Comparison of ENCODE assay signal across 8 cellular contexts in the genomic region with DNA sequence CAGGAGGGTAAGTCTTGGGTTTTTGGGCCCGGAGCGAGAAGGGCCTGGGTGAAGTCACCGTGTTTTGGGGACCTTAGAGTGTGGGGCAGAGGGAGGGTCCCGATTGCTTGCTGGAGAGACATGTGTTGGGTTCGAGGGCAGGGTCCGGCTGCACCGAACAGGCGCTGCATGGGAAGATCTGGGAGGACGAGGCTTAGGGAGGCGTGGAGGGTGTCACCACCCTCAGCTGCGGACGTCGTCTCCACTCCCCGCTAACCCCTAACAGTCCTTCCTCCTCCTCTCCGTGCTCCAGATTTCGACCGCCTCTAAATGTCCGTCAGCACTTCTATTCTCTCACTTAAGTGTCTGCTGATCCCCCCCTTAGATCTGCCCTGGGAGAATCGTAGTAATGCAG. TPM values are rescaled to one million over a fixed set of nuclear protein-coding genes. Genes with fewer than 3 reads are reported as not detected.
DNase-seq lines count a peak whose midpoint lies in the region; ATAC-seq, FAIRE-seq and TF ChIP-seq lines count a peak whose summit lies in the region.
"Not testable (repeated sequence)": the region's sequence is repeated elsewhere in the genome, so short reads cannot be mapped to it uniquely, and the experiment has no call there.

No MANE protein-coding gene starts in this region.

- H3K36me3 ChIP-seq in BJ (ENCODE audit: control insufficient read depth, insufficient read depth, low read length); HUES6 (ENCODE audit: control insufficient read depth, insufficient read depth, low read length); adipocyte (ENCODE audit: control insufficient read depth, insufficient read depth, low read length, severe bottlenecking); keratinocyte (ENCODE audit: control insufficient read depth in 2 of 2, extremely low read depth in 1 of 2, insufficient read depth in 2 of 2, low read length in 2 of 2); neuron (ENCODE audit: insufficient read depth, low read length); stomach: not testable (repeated sequence)

- TF ChIP-seq CTCF in BJ (IDR thresholded peaks at IDR 0.05; ENCODE audit: insufficient read depth, low read depth, low read length); epithelial cell of proximal tubule (conservative IDR thresholded peaks at IDR 0.05; ENCODE audit: low read depth, low read length); keratinocyte (optimal IDR thresholded peaks at IDR 0.05 in 1 of 3, IDR thresholded peaks at IDR 0.05 in 1 of 3, conservative IDR thresholded peaks at IDR 0.05 in 1 of 3; ENCODE audit: extremely low read depth in 1 of 3, insufficient read depth in 2 of 3, low read length in 3 of 3); stomach (IDR thresholded peaks at IDR 0.05): not testable (repeated sequence)

- H3K9me1 ChIP-seq in keratinocyte (ENCODE audit: control insufficient read depth, extremely low read depth, insufficient read depth, low read length), result not testable (repeated sequence)

- H3K4me1 Mint-ChIP-seq in T-cell, result peaks cover 24 to 39% (median 27%) of the 10 kb centered on the region in 3 donors

- peak overlapping the region; percentile 63 to 69 for H3K27ac Mint-ChIP-seq in T-cell

- H4K20me1 ChIP-seq in keratinocyte (ENCODE audit: control insufficient read depth, extremely low read depth, insufficient read depth, low read length), result not testable (repeated sequence)

- DNase-seq in BJ (ENCODE audit: low read depth); adipocyte (ENCODE audit: low read depth); epithelial cell of proximal tubule (ENCODE audit: low read depth); keratinocyte (ENCODE audit: low read depth, low spot score); stomach: not testable (repeated sequence)
- DNase-seq in T-cell, result peak in 2 of 34 experiments; percentile 1 to 6

- peak overlapping the region; percentile 64 for H3K4me2 ChIP-seq in keratinocyte (ENCODE audit: control insufficient read depth, extremely low read depth, insufficient read depth, low read depth, low read length)

- not testable (repeated sequence) for ATAC-seq in T-cell (replicated peaks in 1 of 4)

- intact Hi-C loops in stomach (cut with DNase I; ENCODE audit: low total_unique reads), result not testable (repeated sequence)

- H3K27ac ChIP-seq in HUES6 (ENCODE audit: low read depth, low read length), result peak overlapping the region; percentile 81; the same call in 1 of the 2 replicates
- peak overlapping the region; percentile 53 for H3K27ac ChIP-seq in keratinocyte (ENCODE audit: control insufficient read depth, insufficient read depth, low read length)
- peak overlapping the region; percentile 91 to 97 (median 96) for H3K27ac ChIP-seq in stomach

- not testable (repeated sequence) for H2AFZ ChIP-seq in keratinocyte (ENCODE audit: control insufficient read depth, low read length); neuron (ENCODE audit: low read depth, low read length)

- not testable (repeated sequence) for H3K27me3 ChIP-seq in BJ (ENCODE audit: control insufficient read depth, insufficient read depth, low read length); HUES6 (ENCODE audit: control insufficient read depth, insufficient read depth, low read length); adipocyte (replicated peaks; ENCODE audit: control insufficient read depth, insufficient read depth, low read length); keratinocyte (ENCODE audit: control insufficient read depth, extremely low read depth, insufficient read depth, low read length); neuron (ENCODE audit: insufficient read depth, low read length); stomach

- not testable (repeated sequence) for TF ChIP-seq POLR2A in stomach (IDR thresholded peaks at IDR 0.05)

- dilution Hi-C loops in keratinocyte (cut with MboI; ENCODE audit: extremely low pct_ligation_motif_present, low sequenced_read_pairs), result not testable (repeated sequence)

- not testable (repeated sequence) for TF ChIP-seq EP300 in stomach (IDR thresholded peaks at IDR 0.05)

- not testable (repeated sequence) for H3K4me1 ChIP-seq in HUES6 (ENCODE audit: control insufficient read depth, insufficient read depth, low read length); adipocyte (ENCODE audit: control insufficient read depth, insufficient read depth, low read length); keratinocyte (ENCODE audit: control insufficient read depth, extremely low read depth, insufficient read depth, low read length); neuron (ENCODE audit: insufficient read depth, low read length)
- H3K4me1 ChIP-seq in stomach, result peaks cover 0 to 22% (median 8%) of the 10 kb centered on the region in 4 donors

- not testable (repeated sequence) for H3K9me3 ChIP-seq in HUES6 (ENCODE audit: control insufficient read depth, insufficient read depth, low read depth, low read length); adipocyte (ENCODE audit: control insufficient read depth, low read length); keratinocyte (ENCODE audit: control insufficient read depth, low read depth, low read length); neuron (ENCODE audit: low read length); stomach

- peak overlapping the region; percentile 60 for H3K4me3 ChIP-seq in BJ (ENCODE audit: low read depth, low read length)
- peak overlapping the region; percentile 86 for H3K4me3 ChIP-seq in HUES6 (ENCODE audit: low read depth, low read length)
- peak overlapping the region; percentile 85 for H3K4me3 ChIP-seq in adipocyte (ENCODE audit: low read length)
- H3K4me3 ChIP-seq in epithelial cell of proximal tubule (ENCODE audit: low read depth, low read length), result peak overlapping the region; percentile 76
- peak overlapping the region; percentile 64 to 77 (median 75) for H3K4me3 ChIP-seq in keratinocyte (ENCODE audit: control insufficient read depth in 2 of 3, extremely low read depth in 1 of 3, insufficient read depth in 2 of 3, low read depth in 1 of 3, low read length in 3 of 3)
- H3K4me3 ChIP-seq in neuron (ENCODE audit: low read length), result peak overlapping the region; percentile 92
- peak overlapping the region; percentile 72 to 90 (median 80) for H3K4me3 ChIP-seq in stomach

- not testable (repeated sequence) for FAIRE-seq in keratinocyte (lab: Jason Lieb, UNC)

- H3K9me3 Mint-ChIP-seq in T-cell, result not testable (repeated sequence)

- H3K27me3 Mint-ChIP-seq in T-cell, result not testable (repeated sequence)

- peak overlapping the region; percentile 85 for H3K9ac ChIP-seq in HUES6 (ENCODE audit: low read length)
- peak overlapping the region; percentile 91 for H3K9ac ChIP-seq in adipocyte (ENCODE audit: low read length)
- peak overlapping the region; percentile 91 for H3K9ac ChIP-seq in keratinocyte (ENCODE audit: control insufficient read depth, extremely low read depth, insufficient read depth, low read length)

- peak overlapping the region; percentile 86 to 94 (median 93) for H3K4me3 Mint-ChIP-seq in T-cell

- POLR2A ChIA-PET in BJ (lab: Charles Lee); T-cell (lab: Charles Lee): not testable (repeated sequence)

- H3K79me2 ChIP-seq in keratinocyte (ENCODE audit: control insufficient read depth, insufficient read depth, low read length), result peaks cover 35% of the 10 kb centered on the region

- CTCF ChIA-PET in BJ (lab: Yijun Ruan, JAX); T-cell (lab: Charles Lee): not testable (repeated sequence)

- 0% methylated on average over 18 to 19 of the region's 19 CpGs for WGBS in stomach, 5 donors

- H3K36me3 Mint-ChIP-seq in T-cell, result peaks cover 12% of the 10 kb centered on the region

RNA-seq across cellular contexts. Expression of gene SPDYE16, which starts 6.8 kb away (rescaled TPM):
- polyA plus RNA-seq in BJ (2011; rRNA removed) (not detected in 2 replicates), keratinocyte (not detected in 3 replicates), stomach (under 1 TPM in 1 of 3 donors, not detected in 2; 0.03 TPM)
- not detected in 2 replicates for polyA minus RNA-seq in BJ (2011; rRNA and poly(A)+ RNA removed)
- total RNA-seq in T-cell (under 1 TPM; 0.33 to 0.96 (median 0.73) TPM), epithelial cell of proximal tubule (not detected in 2 replicates), stomach (not detected)
- not detected for polyA plus RNA-seq in keratinocyte (2011; ENCODE audit: low read depth)
- polyA plus RNA-seq in keratinocyte (2011; cell fraction: cytosol; rRNA removed), result not detected in 2 replicates
- polyA plus RNA-seq in keratinocyte (2011; cell fraction: nucleus; rRNA removed), result not detected in 2 replicates
- polyA plus RNA-seq in keratinocyte (2012; ENCODE audit: low replicate concordance), result 0.22 and 1.0 TPM in 2 replicates
- not detected in 3 replicates for polyA minus RNA-seq in keratinocyte
- not detected for polyA minus RNA-seq in keratinocyte (2011; cell fraction: cytosol; rRNA and poly(A)+ RNA removed)
- not detected in 2 replicates for polyA minus RNA-seq in keratinocyte (2011; cell fraction: nucleus; rRNA and poly(A)+ RNA removed)

RNA-seq across cellular contexts. Expression of gene UPK3B, which starts 39.5 kb away (rescaled TPM):
- polyA plus RNA-seq in BJ (2011; rRNA removed) (not detected in 2 replicates), keratinocyte (2.6 to 11.9 TPM (median 7.5 TPM) in 3 replicates), stomach (1 to 10 TPM in 2 of 3 donors, not detected in 1; 4.0 to 6.6 TPM)
- 0.05 TPM in 1 of 2 replicates, not detected in the other for polyA minus RNA-seq in BJ (2011; rRNA and poly(A)+ RNA removed)
- total RNA-seq in T-cell (10 to 100 TPM in 1 of 5 donors, 1 to 10 TPM in 4; 4.6 to 10.6 (median 6.1) TPM), epithelial cell of proximal tubule (not detected in 2 replicates), stomach (10 to 100 TPM in 2 of 5 donors, 1 to 10 TPM in 1, under 1 TPM in 1, not detected in 1; 0.45 to 12.2 (median 6.2) TPM)
- 5.5 TPM for polyA plus RNA-seq in keratinocyte (2011; ENCODE audit: low read depth)
- polyA plus RNA-seq in keratinocyte (2011; cell fraction: cytosol; rRNA removed), result 8.9 and 29.3 TPM in 2 replicates
- 24.3 and 37.7 TPM in 2 replicates for polyA plus RNA-seq in keratinocyte (2011; cell fraction: nucleus; rRNA removed)
- polyA plus RNA-seq in keratinocyte (2012; ENCODE audit: low replicate concordance), result 20.4 and 23.9 TPM in 2 replicates
- polyA minus RNA-seq in keratinocyte, result 5.6 to 13.5 TPM (median 8.2 TPM) in 3 replicates
- 87.3 TPM for polyA minus RNA-seq in keratinocyte (2011; cell fraction: cytosol; rRNA and poly(A)+ RNA removed)
- 30.7 and 32.4 TPM in 2 replicates for polyA minus RNA-seq in keratinocyte (2011; cell fraction: nucleus; rRNA and poly(A)+ RNA removed)
